11 cellular contexts compared by ENCODE assay signal in genomic region chr1:98086796-98087195, GRCh38.
DNase-seq lines count a peak whose midpoint lies in the region; ATAC-seq, FAIRE-seq and TF ChIP-seq lines count a peak whose summit lies in the region.
"Had no signal": no experiment of that assay in that cellular context is flagged by ENCODE, and none has a peak within 500 bp of the region (broad histone marks: within the 10 kb centered on the region; RNA-seq: fewer than 3 reads in every experiment).

No MANE protein-coding gene starts in this region.

- CTCF ChIA-PET in HCT116 (lab: Charles Lee) = interaction anchor here (0.6 kb wide), 1 partner anchor 353 kb away, joined by 3 read pairs; no protein-coding TSS in a partner anchor

- TF ChIP-seq CTCF in HCT116 (IDR thresholded peaks at IDR 0.05 in 2 of 3, conservative IDR thresholded peaks at IDR 0.05 in 1 of 3; ENCODE audit: borderline replicate concordance in 1 of 3, insufficient read depth in 1 of 3, low read depth in 2 of 3, low read length in 2 of 3) = no peak

- BruUV-seq in HCT116 (replicated peaks; lab: Mats Ljungman, UMichigan) = no TSS peak

- H4K20me1 ChIP-seq in HCT116 (ENCODE audit: insufficient read depth) = no peaks in the 10 kb centered on the region

- no peak for TF ChIP-seq POLR2A in HCT116 (IDR thresholded peaks at IDR 0.05; ENCODE audit: borderline replicate concordance, extremely low read depth, insufficient read depth, insufficient read length)

- ATAC-seq in HCT116 = peak; percentile 99
- no peak for ATAC-seq in GM21515 (IDR thresholded peaks at IDR 0.05; ENCODE audit: unreplicated experiment)
- no peak for ATAC-seq in right cardiac atrium
- ATAC-seq: activated CD8-positive, alpha-beta T cell treated with anti-CD3 and anti-CD28 coated beads for 36 hours; upper lobe of right lung had no signal

- peak; percentile 88 for DNase-seq in HCT116 (ENCODE audit: low read depth, low spot score)
- DNase-seq in hepatic stellate cell (ENCODE audit: low spot score) = peak; percentile 33
- DNase-seq in stromal cell of bone marrow (ENCODE audit: low read depth) = peak; percentile 80
- no peak for DNase-seq in right cardiac atrium
- DNase-seq in posterior vena cava (ENCODE audit: low spot score) = no peak
- DNase-seq: activated CD8-positive, alpha-beta T cell treated with anti-CD3 and anti-CD28 coated beads for 36 hours; stimulated activated CD4-positive, alpha-beta T cell treated with anti-CD3 and anti-CD28 coated beads, Interleukin-4, amount 100 ng/mL, for 1 hour; upper lobe of right lung had no signal

- RAD21 ChIA-PET in HCT116 (lab: Charles Lee; ENCODE audit: low non-redundant PET in 1 of 2, low total read pairs in 2 of 2, uncharacterized antibody in 2 of 2, unreplicated experiment in 2 of 2) = interaction anchor here in 1 of 2 experiments (0.7 kb wide), 1 partner anchor 25 kb away, joined by 4 read pairs; no protein-coding TSS in a partner anchor

- no peak overlapping the region for H3K9ac ChIP-seq in HCT116 (ENCODE audit: low read length)

- no peaks in the 10 kb centered on the region for H3K79me2 ChIP-seq in HCT116 (ENCODE audit: insufficient read depth, low read length)

- H3K27me3 ChIP-seq in HCT116 (ENCODE audit: insufficient read depth, low read length) = no peaks in the 10 kb centered on the region
- no peaks in the 10 kb centered on the region for H3K27me3 ChIP-seq in right cardiac atrium (ENCODE audit: control insufficient read depth, insufficient read depth)
- H3K27me3 ChIP-seq: upper lobe of right lung had no signal

- H3K27ac ChIP-seq in HCT116 (ENCODE audit: low read depth, low read length) (peak overlapping the region; percentile 10; the same call in 1 of the 2 replicates), right cardiac atrium (ENCODE audit: low read length) (no peak overlapping the region)
- H3K27ac ChIP-seq: upper lobe of right lung had no signal

- peaks cover 16 to 20% of the 10 kb centered on the region in 2 experiments for H3K4me1 ChIP-seq in HCT116 (ENCODE audit: control insufficient read depth in 1 of 2, insufficient read depth in 2 of 2, low read length in 2 of 2)
- no peaks in the 10 kb centered on the region for H3K4me1 ChIP-seq in right cardiac atrium (ENCODE audit: control insufficient read depth, insufficient read depth, low read length)
- H3K4me1 ChIP-seq: upper lobe of right lung had no signal

- peak overlapping the region; percentile 52 for H3K4me2 ChIP-seq in HCT116 (ENCODE audit: low read length)

- H3K4me3 ChIP-seq in HCT116 (replicated peaks in 1 of 2; ENCODE audit: low read depth in 1 of 2, low read length in 2 of 2) (0 out of 4 replicates have a peak overlapping the region, but pooled peaks of 1 of the 2 experiments have one; percentile 2), right cardiac atrium (ENCODE audit: low read length) (no peak overlapping the region)
- H3K4me3 ChIP-seq: upper lobe of right lung had no signal

- H3K9me3 ChIP-seq in HCT116 (ENCODE audit: control insufficient read depth in 1 of 2, insufficient read depth in 1 of 2, low read depth in 1 of 2, low read length in 2 of 2) (no peaks in the 10 kb centered on the region), right cardiac atrium (ENCODE audit: control insufficient read depth, low read length) (no peaks in the 10 kb centered on the region)
- H3K9me3 ChIP-seq: upper lobe of right lung had no signal

- no peaks in the 10 kb centered on the region for H3K36me3 ChIP-seq in HCT116 (ENCODE audit: control insufficient read depth in 1 of 2, insufficient read depth in 2 of 2, low read length in 2 of 2)
- H3K36me3 ChIP-seq: upper lobe of right lung had no signal

- peak; percentile 97 for FAIRE-seq in TTC549 (lab: Jason Lieb, UNC)
- FAIRE-seq: GM12892 had no signal

- 0 out of 2 replicates have a peak, but pooled peaks have one; percentile 15 for TF ChIP-seq RAD21 in HCT116 (IDR thresholded peaks at IDR 0.05; ENCODE audit: low read depth)

- peak overlapping the region; percentile 72 for H2AFZ ChIP-seq in HCT116 (ENCODE audit: low read depth, low read length, poor library complexity, severe bottlenecking)

- POLR2A ChIA-PET in HCT116 (lab: Charles Lee) = no interaction called here

- intact Hi-C loops in HCT116 (cut with micrococcal nuclease) = no loop called here
- intact Hi-C loops in right cardiac atrium (cut with DNase I) = no loop called here
- intact Hi-C loops in posterior vena cava (cut with DNase I) = no loop called here

- no peaks in the 10 kb centered on the region for H3K9me2 ChIP-seq in HCT116 (ENCODE audit: insufficient read depth)

- WGBS in right cardiac atrium = 59% methylated on average over 2 of the region's 2 CpGs

TF ChIP-seq in HCT116, 20 proteins besides CTCF, POLR2A, EP300 and RAD21:
- TF ChIP-seq POLR2AphosphoS5 (IDR thresholded peaks at IDR 0.05; ENCODE audit: low read depth, low read length) = peak; percentile 40; the same call in 1 of the 2 replicates
- no peak for TF ChIP-seq CEBPB (IDR thresholded peaks at IDR 0.05; ENCODE audit: low read depth)
- TF ChIP-seq ELF1 (IDR thresholded peaks at IDR 0.05; ENCODE audit: borderline replicate concordance, low read depth) = no peak
- TF ChIP-seq ZNF274 (IDR thresholded peaks at IDR 0.05; ENCODE audit: low read depth, low read length) = no peak
- peak; percentile 93 for TF ChIP-seq FOSL1 (IDR thresholded peaks at IDR 0.05; ENCODE audit: low read depth)
- peak; percentile 93 for TF ChIP-seq JUND (IDR thresholded peaks at IDR 0.05)
- TF ChIP-seq SRF (IDR thresholded peaks at IDR 0.05; ENCODE audit: low read depth) = peak; percentile 63
- TF ChIP-seq, protein P1, sequence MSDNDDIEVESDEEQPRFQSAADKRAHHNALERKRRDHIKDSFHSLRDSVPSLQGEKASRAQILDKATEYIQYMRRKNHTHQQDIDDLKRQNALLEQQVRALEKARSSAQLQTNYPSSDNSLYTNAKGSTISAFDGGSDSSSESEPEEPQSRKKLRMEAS (IDR thresholded peaks at IDR 0.05) = peak; percentile 28; the same call in 1 of the 2 replicates
- TF ChIP-seq YY1 (IDR thresholded peaks at IDR 0.05; ENCODE audit: extremely low read depth, insufficient replicate concordance, low read depth, low read length) = peak; percentile 13
- TF ChIP-seq TCF7L2 (IDR thresholded peaks at IDR 0.05; ENCODE audit: borderline replicate concordance, extremely low read depth, insufficient read depth, insufficient read length) = no peak
- TF ChIP-seq EZH2 (IDR thresholded peaks at IDR 0.05) = no peak
- no peak for TF ChIP-seq EGR1 (IDR thresholded peaks at IDR 0.05; ENCODE audit: low read depth)
- no peak for TF ChIP-seq ZFX (IDR thresholded peaks at IDR 0.05)
- TF ChIP-seq SP1 (IDR thresholded peaks at IDR 0.05; ENCODE audit: low read depth) = peak; percentile 82
- no peak for TF ChIP-seq REST (IDR thresholded peaks at IDR 0.05; ENCODE audit: low read depth)
- no peak for TF ChIP-seq SIN3A (IDR thresholded peaks at IDR 0.05; ENCODE audit: low read depth)
- TF ChIP-seq, protein P2, sequence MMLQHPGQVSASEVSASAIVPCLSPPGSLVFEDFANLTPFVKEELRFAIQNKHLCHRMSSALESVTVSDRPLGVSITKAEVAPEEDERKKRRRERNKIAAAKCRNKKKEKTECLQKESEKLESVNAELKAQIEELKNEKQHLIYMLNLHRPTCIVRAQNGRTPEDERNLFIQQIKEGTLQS (IDR thresholded peaks at IDR 0.05) = no peak
- TF ChIP-seq, protein P3, sequence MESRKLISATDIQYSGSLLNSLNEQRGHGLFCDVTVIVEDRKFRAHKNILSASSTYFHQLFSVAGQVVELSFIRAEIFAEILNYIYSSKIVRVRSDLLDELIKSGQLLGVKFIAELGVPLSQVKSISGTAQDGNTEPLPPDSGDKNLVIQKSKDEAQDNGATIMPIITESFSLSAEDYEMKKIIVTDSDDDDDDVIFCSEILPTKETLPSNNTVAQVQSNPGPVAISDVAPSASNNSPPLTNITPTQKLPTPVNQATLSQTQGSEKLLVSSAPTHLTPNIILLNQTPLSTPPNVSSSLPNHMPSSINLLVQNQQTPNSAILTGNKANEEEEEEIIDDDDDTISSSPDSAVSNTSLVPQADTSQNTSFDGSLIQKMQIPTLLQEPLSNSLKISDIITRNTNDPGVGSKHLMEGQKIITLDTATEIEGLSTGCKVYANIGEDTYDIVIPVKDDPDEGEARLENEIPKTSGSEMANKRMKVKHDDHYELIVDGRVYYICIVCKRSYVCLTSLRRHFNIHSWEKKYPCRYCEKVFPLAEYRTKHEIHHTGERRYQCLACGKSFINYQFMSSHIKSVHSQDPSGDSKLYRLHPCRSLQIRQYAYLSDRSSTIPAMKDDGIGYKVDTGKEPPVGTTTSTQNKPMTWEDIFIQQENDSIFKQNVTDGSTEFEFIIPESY (IDR thresholded peaks at IDR 0.05; ENCODE audit: extremely low read depth, insufficient replicate concordance, low read length) = no peak
- peak; percentile 82; the same call in 1 of the 2 replicates for TF ChIP-seq CBX3 (IDR thresholded peaks at IDR 0.05; ENCODE audit: low read depth)
- no peak for TF ChIP-seq EZH2phosphoT487 (IDR thresholded peaks at IDR 0.05; ENCODE audit: borderline replicate concordance)

Comparison
In these comparisons a context has a peak if more than half of its experiments do, and no peak if none do; other contexts are left out.
1. DNase-seq: peak in HCT116 (single experiment), hepatic stellate cell (single experiment) and stromal cell of bone marrow (single experiment); none in right cardiac atrium (0 of 3) and posterior vena cava (single experiment).